ENCODE assay signal across 8 cellular contexts in the genomic region with DNA sequence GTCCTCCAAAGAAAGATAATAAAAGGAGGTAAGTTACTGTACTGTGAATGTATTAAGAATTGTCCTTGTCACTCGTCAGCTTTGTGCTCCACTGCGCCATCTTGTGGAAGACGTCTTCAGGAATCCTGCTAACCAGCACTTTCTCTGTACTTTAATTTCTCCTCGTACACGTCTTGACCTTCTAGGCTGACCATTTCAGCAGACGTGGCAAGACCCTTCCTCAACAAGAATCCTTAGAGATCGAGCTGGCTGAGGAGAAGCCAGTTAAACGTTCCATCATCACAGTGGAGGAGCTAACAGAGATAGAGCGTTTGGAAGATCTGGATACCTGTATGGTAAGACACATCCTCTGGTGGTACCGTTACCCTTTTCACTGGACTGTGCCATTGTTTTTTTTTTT.
DNase-seq lines count a peak whose midpoint lies in the region; ATAC-seq and TF ChIP-seq lines count a peak whose summit lies in the region.

No MANE protein-coding gene starts in this region.

- intact Hi-C loops in activated CD4-positive, alpha-beta T cell treated with anti-CD3 and anti-CD28 coated beads for 36 hours (cut with DNase I, micrococcal nuclease), result loop anchor here (1.0 to 2.0 kb wide), 5 partner anchors 46 to 386 kb away; no protein-coding TSS in a partner anchor
- intact Hi-C loops in left colon (cut with DNase I, micrococcal nuclease), result no loop called here

- H3K27me3 Mint-ChIP-seq in activated CD4-positive, alpha-beta T cell treated with anti-CD3 and anti-CD28 coated beads for 36 hours, result no peaks in the 10 kb centered on the region

- POLR2A ChIA-PET in activated CD4-positive, alpha-beta T cell treated with anti-CD3 and anti-CD28 coated beads for 36 hours (lab: Charles Lee), result interaction anchor here (0.6 kb wide), 1 partner anchor 20 kb away, joined by 12 read pairs; no protein-coding TSS in a partner anchor

- peaks cover 2% of the 10 kb centered on the region for H3K4me1 Mint-ChIP-seq in activated CD4-positive, alpha-beta T cell treated with anti-CD3 and anti-CD28 coated beads for 36 hours

- H3K27ac Mint-ChIP-seq in activated CD4-positive, alpha-beta T cell treated with anti-CD3 and anti-CD28 coated beads for 36 hours, result no peak overlapping the region

- H3K4me3 Mint-ChIP-seq in activated CD4-positive, alpha-beta T cell treated with anti-CD3 and anti-CD28 coated beads for 36 hours, result no peak overlapping the region

- no peaks in the 10 kb centered on the region for H3K9me3 Mint-ChIP-seq in activated CD4-positive, alpha-beta T cell treated with anti-CD3 and anti-CD28 coated beads for 36 hours (ENCODE audit: low read depth)

- peak; percentile 66 for ATAC-seq in activated CD4-positive, alpha-beta T cell treated with anti-CD3 and anti-CD28 coated beads for 36 hours
- peak; percentile 77 for ATAC-seq in left colon
- ATAC-seq in GM18868 (IDR thresholded peaks at IDR 0.05; ENCODE audit: unreplicated experiment), result no peak

- no peaks in the 10 kb centered on the region for H3K36me3 Mint-ChIP-seq in activated CD4-positive, alpha-beta T cell treated with anti-CD3 and anti-CD28 coated beads for 36 hours (ENCODE audit: low read depth)

- peak; percentile 87 for TF ChIP-seq CTCF in AG09319 (IDR thresholded peaks at IDR 0.05; ENCODE audit: low read depth, low read length)

- CTCF ChIA-PET in activated CD4-positive, alpha-beta T cell treated with anti-CD3 and anti-CD28 coated beads for 36 hours (lab: Charles Lee), result interaction anchor here (0.7 to 6.9 kb wide), 31 partner anchors 8 to 355 kb away, joined by 3 to 45 read pairs (median 4); no protein-coding TSS in a partner anchor

- peak; percentile 44 for DNase-seq in AG09319 (ENCODE audit: extremely low read depth, low read depth)
- peak; percentile 69 for DNase-seq in H4 (ENCODE audit: low spot score)
- peak; percentile 71 for DNase-seq in NCI-H345 (lab: John Stamatoyannopoulos, UW)
- peak; percentile 90 for DNase-seq in activated CD4-positive, alpha-beta T cell treated with anti-CD3 and anti-CD28 coated beads for 36 hours
- peak; percentile 7 to 54 for DNase-seq in cerebellar nuclear complex (lab: John Stamatoyannopoulos, UW)
- DNase-seq in left colon, result peak; percentile 54 to 90
- peak; percentile 85 for DNase-seq in stimulated activated CD4-positive, alpha-beta T cell treated with anti-CD3 and anti-CD28 coated beads, Interleukin-4, amount 100 ng/mL, for 24 hours

Comparison
In these comparisons a context has a peak if more than half of its experiments do, and no peak if none do; other contexts are left out.
1. DNase-seq: peak in every context shown above with its lines; median percentile 90 in activated CD4-positive, alpha-beta T cell treated with anti-CD3 and anti-CD28 coated beads for 36 hours; 85 in stimulated activated CD4-positive, alpha-beta T cell treated with anti-CD3 and anti-CD28 coated beads, Interleukin-4, amount 100 ng/mL, for 24 hours; 72 in left colon; 71 in NCI-H345; 69 in H4; 44 in AG09319; 30 in cerebellar nuclear complex.
2. intact Hi-C loops: an anchor here in activated CD4-positive, alpha-beta T cell treated with anti-CD3 and anti-CD28 coated beads for 36 hours (1.0 to 2.0 kb wide); none called in left colon.